Comparison of ENCODE assay signal across 8 cellular contexts in the genomic region with DNA sequence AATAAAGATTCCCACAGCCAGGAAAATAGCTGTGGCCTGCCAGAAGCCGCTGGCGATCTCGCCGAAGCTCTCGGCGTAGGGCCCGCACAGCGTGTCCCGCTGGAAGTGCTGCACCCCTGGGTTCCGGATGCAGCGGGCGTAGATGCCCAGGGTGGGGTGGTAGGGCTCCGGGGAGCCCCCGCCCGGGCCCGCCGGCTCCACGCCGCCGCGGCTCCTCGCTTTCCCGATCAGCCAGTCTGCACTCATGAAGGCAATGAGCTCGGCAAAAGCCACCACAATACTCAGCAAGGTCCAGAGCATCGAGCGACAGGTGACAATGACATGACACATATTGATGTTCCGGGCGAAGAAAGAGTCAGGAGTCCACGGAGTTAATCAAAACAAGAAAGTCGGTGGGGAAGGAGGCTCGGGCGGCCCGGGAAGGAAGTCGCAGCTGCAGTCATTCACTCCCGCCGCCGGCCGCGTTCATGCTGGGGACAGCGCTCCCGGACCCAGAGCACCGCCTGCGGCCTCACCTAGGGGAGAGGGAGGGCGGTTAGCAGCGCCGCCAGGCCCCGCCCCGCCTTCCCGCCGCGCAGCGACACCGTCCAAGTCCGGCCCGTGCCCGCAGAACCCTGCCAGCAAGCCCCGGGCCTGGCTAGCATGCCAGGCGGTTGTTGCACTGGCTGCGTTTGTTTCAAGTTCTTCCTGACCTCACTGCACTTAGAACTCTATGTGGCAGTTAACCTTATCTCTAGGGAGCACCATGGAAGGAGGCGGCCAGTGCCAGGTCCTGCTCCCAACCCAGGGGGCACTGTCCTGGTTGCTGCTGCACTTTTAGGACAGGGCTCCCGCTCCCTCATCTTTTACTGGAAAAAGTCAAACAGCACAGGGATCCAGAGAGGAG.
DNase-seq lines count a peak whose midpoint lies in the region; ATAC-seq and TF ChIP-seq lines count a peak whose summit lies in the region.

No MANE protein-coding gene starts in this region.

- TF ChIP-seq CTCF in OCI-LY7 (conservative IDR thresholded peaks at IDR 0.05; ENCODE audit: low read length) = peak; percentile 45
- peak in 2 of 3 experiments; percentile 11 to 25 for TF ChIP-seq CTCF in ascending aorta (IDR thresholded peaks at IDR 0.05)

- DNase-seq in NCI-H187 (lab: John Stamatoyannopoulos, UW) = peak; percentile 21 to 25
- DNase-seq in NCI-H187 treated with DMSO at 0.1 percent for 48 hours (lab: John Stamatoyannopoulos, UW) = no peak
- DNase-seq in OCI-LY7 (ENCODE audit: low spot score) = peak; percentile 71
- peak in 1 of 2 donors; percentile 85 for DNase-seq in ascending aorta (ENCODE audit: low spot score in 2 of 2)
- DNase-seq in skeletal muscle cell (ENCODE audit: low read depth) = no peak

- H3K27ac ChIP-seq in OCI-LY7 (ENCODE audit: low read depth, low read length, poor library complexity, severe bottlenecking) = peak overlapping the region; percentile 17
- H3K27ac ChIP-seq in ascending aorta = peak overlapping the region; percentile 10 to 18

- H3K9me2 ChIP-seq in OCI-LY7 (ENCODE audit: insufficient read depth, low read length) = no peaks in the 10 kb centered on the region

- peak overlapping the region; percentile 52 for H3K4me3 ChIP-seq in OCI-LY7 (ENCODE audit: low read depth, low read length, poor library complexity, severe bottlenecking)
- peak overlapping the region; percentile 46 to 56 for H3K4me3 ChIP-seq in ascending aorta
- H3K4me3 ChIP-seq in iPS-11a (ENCODE audit: low read depth, low read length) = peak overlapping the region; percentile 5
- peak overlapping the region; percentile 32 for H3K4me3 ChIP-seq in skeletal muscle cell (ENCODE audit: low read depth, low read length)

- H3K27me3 ChIP-seq in ascending aorta = no peaks in the 10 kb centered on the region

- H3K36me3 ChIP-seq in OCI-LY7 (ENCODE audit: insufficient read depth, low read length) = peaks cover 18% of the 10 kb centered on the region
- H3K36me3 ChIP-seq in ascending aorta = no peaks in the 10 kb centered on the region

- H2AFZ ChIP-seq in OCI-LY7 (ENCODE audit: low read length) = peak overlapping the region; percentile 47; the same call in 1 of the 2 replicates

- peak; percentile 78 for ATAC-seq in HG02870 (IDR thresholded peaks at IDR 0.05; ENCODE audit: unreplicated experiment)
- no peak for ATAC-seq in HG03439 (IDR thresholded peaks at IDR 0.05; ENCODE audit: unreplicated experiment)

- POLR2A ChIA-PET in OCI-LY7 (lab: Charles Lee) = interaction anchor here (0.5 to 0.7 kb wide), 2 partner anchors 8 to 18 kb away, joined by 3 read pairs; no protein-coding TSS in a partner anchor

- no peaks in the 10 kb centered on the region; the same call in 1 of the 2 replicates for H4K20me1 ChIP-seq in OCI-LY7 (ENCODE audit: insufficient read depth, low read length)

- BruUV-seq in OCI-LY7 (replicated peaks; lab: Mats Ljungman, UMichigan) = no TSS peak

- CTCF ChIA-PET in OCI-LY7 (lab: Charles Lee; ENCODE audit: unreplicated experiment) = no interaction called here

- H3K9me3 ChIP-seq in OCI-LY7 (ENCODE audit: low read length) (0 out of 2 replicates have a peak, but pooled peaks cover 4% of the 10 kb centered on the region), ascending aorta (no peaks in the 10 kb centered on the region)

- intact Hi-C loops in OCI-LY7 (cut with micrococcal nuclease; ENCODE audit: unreplicated experiment) (no loop called here), ascending aorta (cut with DNase I) (loop anchor here (5.0 kb wide), 1 partner anchor 148 kb away; the partner anchor contains the start of gene SCAMP1)

- peak overlapping the region; percentile 78 for H3K4me2 ChIP-seq in OCI-LY7 (ENCODE audit: low read length)

- no peaks in the 10 kb centered on the region for H3K79me2 ChIP-seq in OCI-LY7 (ENCODE audit: insufficient read depth, low read depth, low read length)

- H3K4me1 ChIP-seq in OCI-LY7 (ENCODE audit: insufficient read depth, low read length, poor library complexity, severe bottlenecking) (peaks cover 31% of the 10 kb centered on the region), ascending aorta (peaks cover 0 to 20% of the 10 kb centered on the region in 2 donors)

Comparison
In these comparisons a context has a peak if more than half of its experiments do, and no peak if none do; other contexts are left out.
1. DNase-seq: peak in NCI-H187 (2 of 2) and OCI-LY7 (single experiment); none in NCI-H187 treated with DMSO at 0.1 percent for 48 hours (single experiment) and skeletal muscle cell (single experiment).
2. Peak in every context shown above with its lines, with median percentiles within 50 percentile points of each other: H3K4me3 ChIP-seq.